ENCODE assay signal across 24 cellular contexts in the genomic region with DNA sequence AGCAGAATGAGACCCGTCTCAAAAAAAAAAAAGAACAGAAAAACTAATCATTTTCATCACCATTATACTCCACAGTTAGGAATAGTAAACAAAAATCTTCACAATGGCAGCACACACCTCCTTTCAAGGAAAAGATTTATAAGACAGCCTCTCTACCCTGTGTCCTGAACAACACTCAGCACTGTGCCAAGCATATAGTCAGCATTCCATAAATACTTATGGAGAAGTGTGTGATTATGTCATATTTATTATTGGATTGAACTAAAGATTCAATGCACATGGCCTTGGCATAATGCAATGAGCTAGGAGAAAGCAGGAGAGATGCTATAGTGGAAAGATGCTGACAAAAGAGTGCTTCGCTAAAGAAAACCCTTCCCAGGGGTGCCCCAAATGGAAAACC.
"Had no signal": no experiment of that assay in that cellular context is flagged by ENCODE, and none has a peak within 500 bp of the region (broad histone marks: within the 10 kb centered on the region; RNA-seq: fewer than 3 reads in every experiment).

No MANE protein-coding gene starts in this region.

- H3K4me3 Mint-ChIP-seq: activated CD4-positive, alpha-beta T cell treated with anti-CD3 and anti-CD28 coated beads for 36 hours; activated CD8-positive, alpha-beta T cell treated with anti-CD3 and anti-CD28 coated beads for 36 hours; activated naive CD4-positive, alpha-beta T cell treated with anti-CD3 and anti-CD28 coated beads, Interleukin-2, amount 10 ng/mL, durations not matched to agents 7 days and 5 days; activated naive CD8-positive, alpha-beta T cell treated with anti-CD3 and anti-CD28 coated beads for 36 hours; activated T-cell treated with anti-CD3 and anti-CD28 coated beads, Interleukin-2, amount 50 U/mL, for 72 hours; T-cell had no signal

- H3K4me3 ChIP-seq: Peyer's patch had no signal

- H3K9me3 ChIP-seq: Peyer's patch had no signal

- H3K27ac Mint-ChIP-seq: activated CD4-positive, alpha-beta T cell treated with anti-CD3 and anti-CD28 coated beads for 36 hours; activated CD8-positive, alpha-beta T cell treated with anti-CD3 and anti-CD28 coated beads for 36 hours; activated naive CD4-positive, alpha-beta T cell treated with anti-CD3 and anti-CD28 coated beads, Interleukin-2, amount 10 ng/mL, durations not matched to agents 7 days and 5 days; activated naive CD8-positive, alpha-beta T cell treated with anti-CD3 and anti-CD28 coated beads for 36 hours; activated T-cell treated with anti-CD3 and anti-CD28 coated beads, Interleukin-2, amount 50 U/mL, for 72 hours; activated T-helper 2 cell treated with anti-CD3 and anti-CD28 coated beads, Interferon-gamma antibody, Interleukin-2, Interleukin-4, amounts not matched to agents 10 μg/mL and 5 μg/mL and 100 μg/mL, durations not matched to agents 14 hours and 24 hours and 36 hours; T-cell had no signal

- DNase-seq: activated CD4-positive, alpha-beta T cell treated with anti-CD3 and anti-CD28 coated beads for 36 hours; activated CD4-positive, alpha-beta T cell treated with anti-CD3 and anti-CD28 coated beads, Interleukin-2, amount 50 U/mL, for 1 hour; activated CD4-positive, CD25-positive, alpha-beta regulatory T cell; activated CD8-positive, alpha-beta memory T cell treated with anti-CD3 and anti-CD28 coated beads, Interleukin-2, amount 50 U/mL, for 4 hours; activated CD8-positive, alpha-beta T cell treated with anti-CD3 and anti-CD28 coated beads for 36 hours; activated gamma-delta T cell treated with Interleukin-2 at 50 U/mL for 16 hours; activated naive CD4-positive, alpha-beta T cell treated with anti-CD3 and anti-CD28 coated beads, Interleukin-2, amount 10 ng/mL, durations not matched to agents 7 days and 5 days; activated naive CD8-positive, alpha-beta T cell treated with anti-CD3 and anti-CD28 coated beads for 36 hours; activated T-cell treated with anti-CD3 and anti-CD28 coated beads, Interleukin-2, amount 50 U/mL, for 72 hours; KG1; NCI-H1092; NCI-H1417; NCI-H1694; NCI-H2029 treated with DMSO at 0.1 percent for 48 hours; NCI-H345; NCI-H510A; NCI-H526 treated with DMSO at 0.1 percent for 48 hours; NK-92 treated with Interleukin-12 subunit alpha and Interleukin-12 subunit beta, amount 100 ng/mL, for 24 hours; OCI-M1; Peyer's patch; SHP77 treated with DMSO at 0.1 percent for 48 hours; T-cell had no signal

- H3K27me3 ChIP-seq: Peyer's patch had no signal

- H3K36me3 Mint-ChIP-seq: activated naive CD8-positive, alpha-beta T cell treated with anti-CD3 and anti-CD28 coated beads for 36 hours; T-cell had no signal

- H3K9me3 Mint-ChIP-seq: activated CD8-positive, alpha-beta T cell treated with anti-CD3 and anti-CD28 coated beads for 36 hours; activated naive CD4-positive, alpha-beta T cell treated with anti-CD3 and anti-CD28 coated beads, Interleukin-2, amount 10 ng/mL, durations not matched to agents 7 days and 5 days; activated naive CD8-positive, alpha-beta T cell treated with anti-CD3 and anti-CD28 coated beads for 36 hours; activated T-cell treated with anti-CD3 and anti-CD28 coated beads, Interleukin-2, amount 50 U/mL, for 72 hours; T-cell had no signal

- H3K4me1 ChIP-seq: Peyer's patch had no signal

- H3K27ac ChIP-seq: Peyer's patch, VCaP had no signal

- ATAC-seq: activated CD4-positive, alpha-beta T cell treated with anti-CD3 and anti-CD28 coated beads for 36 hours; activated CD8-positive, alpha-beta T cell treated with anti-CD3 and anti-CD28 coated beads for 36 hours; activated T-cell treated with anti-CD3 and anti-CD28 coated beads, Interleukin-2, amount 50 U/mL, for 72 hours; T-cell had no signal
